ENCODE assay signal across 13 cellular contexts in genomic region chr10:79335470-79336235, GRCh38. TPM values are rescaled to one million over a fixed set of nuclear protein-coding genes. Genes with fewer than 3 reads are reported as not detected.
A peak's percentile ranks its signal among the peaks of the same experiment; 100 is the strongest.
DNase-seq lines count a peak whose midpoint lies in the region; ATAC-seq and TF ChIP-seq lines count a peak whose summit lies in the region.
"Had no signal": no experiment of that assay in that cellular context is flagged by ENCODE, and none has a peak within 500 bp of the region (broad histone marks: within the 10 kb centered on the region; RNA-seq: fewer than 3 reads in every experiment).

No MANE protein-coding gene starts in this region.

- TF ChIP-seq CTCF in right atrium auricular region (IDR thresholded peaks at IDR 0.05) (no peak), nephron progenitor cell (IDR thresholded peaks at IDR 0.05) (no peak), thyroid gland (IDR thresholded peaks at IDR 0.05) (no peak)

- WGBS in thyroid gland, 2 donors: 27 to 34% methylated on average over 8 to 12 of the region's 13 CpGs

- no peak overlapping the region for H3K27ac ChIP-seq in right atrium auricular region
- H3K27ac ChIP-seq in thyroid gland: peak overlapping the region; percentile 77 to 91 (median 83)
- H3K27ac ChIP-seq: esophagus muscularis mucosa had no signal

- ATAC-seq in left ventricle myocardium superior (peak; percentile 13), HG03521 (IDR thresholded peaks at IDR 0.05; ENCODE audit: unreplicated experiment) (no peak)
- ATAC-seq: T-cell had no signal

- intact Hi-C loops in left ventricle myocardium superior (cut with micrococcal nuclease) (no loop called here), thyroid gland (cut with DNase I) (no loop called here)
- intact Hi-C loops in dendritic cell treated with granulocyte-macrophage colony-stimulating factor and Interleukin-4, amounts not matched to agents 40 ng/mL and 50 ng/mL, for 4 days (cut with micrococcal nuclease): no loop called here

- H3K4me3 Mint-ChIP-seq in dendritic cell treated with granulocyte-macrophage colony-stimulating factor and Interleukin-4, amounts not matched to agents 40 ng/mL and 50 ng/mL, for 4 days: no peak overlapping the region
- H3K4me3 Mint-ChIP-seq in nephron progenitor cell: no peak overlapping the region
- H3K4me3 Mint-ChIP-seq: B cell, T-cell had no signal

- peaks cover 43% of the 10 kb centered on the region for H3K4me1 Mint-ChIP-seq in dendritic cell treated with granulocyte-macrophage colony-stimulating factor and Interleukin-4, amounts not matched to agents 40 ng/mL and 50 ng/mL, for 4 days (ENCODE audit: low read depth)
- peaks cover 25% of the 10 kb centered on the region for H3K4me1 Mint-ChIP-seq in nephron progenitor cell

- no peak overlapping the region for H3K4me3 ChIP-seq in right atrium auricular region
- no peak overlapping the region for H3K4me3 ChIP-seq in thyroid gland (replicated peaks in 1 of 3)
- H3K4me3 ChIP-seq: esophagus muscularis mucosa had no signal

- H3K9me3 ChIP-seq in right atrium auricular region: no peaks in the 10 kb centered on the region
- no peaks in the 10 kb centered on the region for H3K9me3 ChIP-seq in thyroid gland
- H3K9me3 ChIP-seq: esophagus muscularis mucosa had no signal

- no peaks in the 10 kb centered on the region for H3K36me3 Mint-ChIP-seq in dendritic cell treated with granulocyte-macrophage colony-stimulating factor and Interleukin-4, amounts not matched to agents 40 ng/mL and 50 ng/mL, for 4 days (ENCODE audit: low read depth)
- H3K36me3 Mint-ChIP-seq in nephron progenitor cell (ENCODE audit: low read depth): no peaks in the 10 kb centered on the region
- H3K36me3 Mint-ChIP-seq: T-cell had no signal

- no peaks in the 10 kb centered on the region for H3K4me1 ChIP-seq in right atrium auricular region
- H3K4me1 ChIP-seq in thyroid gland: peaks cover 17 to 31% of the 10 kb centered on the region in 2 donors

- peak in 1 of 2 donors; percentile 16 for TF ChIP-seq POLR2A in thyroid gland (IDR thresholded peaks at IDR 0.05)

- H3K36me3 ChIP-seq in right atrium auricular region (no peaks in the 10 kb centered on the region), thyroid gland (no peaks in the 10 kb centered on the region)
- H3K36me3 ChIP-seq: esophagus muscularis mucosa had no signal

- H3K27ac Mint-ChIP-seq in dendritic cell treated with granulocyte-macrophage colony-stimulating factor and Interleukin-4, amounts not matched to agents 40 ng/mL and 50 ng/mL, for 4 days: peak overlapping the region; percentile 78
- H3K27ac Mint-ChIP-seq in nephron progenitor cell: peak overlapping the region; percentile 77
- H3K27ac Mint-ChIP-seq: B cell, progenitor cell of endocrine pancreas, T-cell had no signal

- H3K9me3 Mint-ChIP-seq in dendritic cell treated with granulocyte-macrophage colony-stimulating factor and Interleukin-4, amounts not matched to agents 40 ng/mL and 50 ng/mL, for 4 days: no peaks in the 10 kb centered on the region
- peaks cover 23% of the 10 kb centered on the region for H3K9me3 Mint-ChIP-seq in nephron progenitor cell
- H3K9me3 Mint-ChIP-seq: T-cell had no signal

- DNase-seq in left ventricle myocardium superior (no peak), right atrium auricular region (ENCODE audit: low spot score) (no peak), nephron progenitor cell (no peak), thyroid gland (peak; percentile 93 to 95), DMS153 treated with DMSO at 0.1 percent for 48 hours (lab: John Stamatoyannopoulos, UW; ENCODE audit: unreplicated experiment) (no peak)
- no peak for DNase-seq in activated CD4-positive, alpha-beta T cell treated with anti-CD3 and anti-CD28 coated beads, Interleukin-2, amount 50 U/mL, for 48 hours
- DNase-seq: NK-92 treated with Interleukin-12 subunit alpha and Interleukin-12 subunit beta, amount 100 ng/mL, for 24 hours; T-cell had no signal

- peaks cover 3% of the 10 kb centered on the region for H3K27me3 Mint-ChIP-seq in dendritic cell treated with granulocyte-macrophage colony-stimulating factor and Interleukin-4, amounts not matched to agents 40 ng/mL and 50 ng/mL, for 4 days
- H3K27me3 Mint-ChIP-seq in nephron progenitor cell (ENCODE audit: low read depth, poor library complexity): peaks cover 7% of the 10 kb centered on the region
- H3K27me3 Mint-ChIP-seq: B cell, T-cell had no signal

- H3K27me3 ChIP-seq in right atrium auricular region (no peaks in the 10 kb centered on the region), thyroid gland (no peaks in the 10 kb centered on the region)
- H3K27me3 ChIP-seq: esophagus muscularis mucosa had no signal

RNA-seq across cellular contexts. Expression of gene PPIF, which starts 11.6 kb away (rescaled TPM):
- total RNA-seq in left ventricle myocardium superior (139 TPM), right atrium auricular region (10 to 100 TPM; 63.0 to 87.6 TPM), thyroid gland (10 to 100 TPM; 31.4 to 70.1 (median 52.3) TPM)

Comparison
In these comparisons a context has a peak if more than half of its experiments do, and no peak if none do; other contexts are left out.
1. DNase-seq: peak in thyroid gland (2 of 2); none in left ventricle myocardium superior (single experiment), right atrium auricular region (single experiment), nephron progenitor cell (single experiment), DMS153 treated with DMSO at 0.1 percent for 48 hours (single experiment) and activated CD4-positive, alpha-beta T cell treated with anti-CD3 and anti-CD28 coated beads, Interleukin-2, amount 50 U/mL, for 48 hours (0 of 2).
2. H3K27ac ChIP-seq: peak in thyroid gland (3 of 3); none in right atrium auricular region (0 of 2).